ENCODE assay signal across 23 cellular contexts in genomic region chr11:28209906-28210305, GRCh38.
"Had no signal": no experiment of that assay in that cellular context is flagged by ENCODE, and none has a peak within 500 bp of the region (broad histone marks: within the 10 kb centered on the region; RNA-seq: fewer than 3 reads in every experiment).

No MANE protein-coding gene starts in this region.

- H3K27ac ChIP-seq: colonic mucosa, esophagus squamous epithelium, hepatocyte, right atrium auricular region, sigmoid colon, skin epidermis, stomach, thoracic aorta, transverse colon had no signal

- H3K4me2 ChIP-seq: hepatocyte had no signal

- ATAC-seq: left colon; left ventricle myocardium superior; naive thymus-derived CD4-positive, alpha-beta T cell had no signal

- H2AFZ ChIP-seq: hepatocyte had no signal

- H3K36me3 ChIP-seq: colonic mucosa, right atrium auricular region, thoracic aorta had no signal

- H3K9me3 ChIP-seq: colonic mucosa, esophagus squamous epithelium, right atrium auricular region, sigmoid colon, stomach, thoracic aorta, transverse colon had no signal

- H3K27me3 ChIP-seq: colonic mucosa, esophagus squamous epithelium, hepatocyte, right atrium auricular region, sigmoid colon, stomach, transverse colon had no signal

- H3K4me1 ChIP-seq: colonic mucosa, esophagus squamous epithelium, right atrium auricular region, stomach, transverse colon had no signal

- H3K4me3 ChIP-seq: colonic mucosa, esophagus squamous epithelium, hepatocyte, lung, right atrium auricular region, sigmoid colon, skin epidermis, stomach, thoracic aorta, transverse colon had no signal

- DNase-seq: colonic mucosa; dermis blood vessel endothelial cell; esophagus squamous epithelium; foreskin melanocyte; head of caudate nucleus; kidney; left colon; left ventricle myocardium superior; mesendoderm; naive thymus-derived CD4-positive, alpha-beta T cell; nephron progenitor cell; posterior cingulate gyrus; sigmoid colon; stimulated activated CD4-positive, alpha-beta T cell treated with anti-CD3 and anti-CD28 coated beads, Interleukin-12 subunit alpha, Interleukin-12 subunit beta, amount 100 ng/mL, for 4 hours; stimulated activated naive CD4-positive, alpha-beta T cell; stomach; substantia nigra; transverse colon had no signal
